Comparison of ENCODE assay signal across 1 cellular context in the genomic region with DNA sequence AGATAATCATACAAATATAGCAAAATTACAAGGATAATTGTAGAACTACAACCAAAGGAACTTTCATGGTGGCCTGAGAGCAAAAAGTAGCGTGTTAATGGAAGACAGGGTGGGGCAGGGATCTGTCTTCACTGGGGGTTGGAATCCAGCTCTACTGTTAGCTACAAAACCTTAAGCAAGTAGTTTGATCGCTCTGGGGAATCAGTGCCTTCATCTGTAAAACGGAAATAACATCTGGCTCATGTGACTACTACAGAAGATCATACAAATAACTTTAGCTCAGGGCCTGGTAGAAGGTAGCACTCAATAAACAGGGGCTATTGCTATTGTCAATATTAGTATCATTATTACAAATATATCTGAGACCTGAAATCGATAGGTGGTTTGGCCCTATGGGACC.
TF ChIP-seq lines count a peak whose summit lies in the region.

No MANE protein-coding gene starts in this region.

TF ChIP-seq in GM12878, 131 proteins besides CTCF, POLR2A, EP300 and RAD21 (continued from another document):
- TF ChIP-seq, protein P1, sequence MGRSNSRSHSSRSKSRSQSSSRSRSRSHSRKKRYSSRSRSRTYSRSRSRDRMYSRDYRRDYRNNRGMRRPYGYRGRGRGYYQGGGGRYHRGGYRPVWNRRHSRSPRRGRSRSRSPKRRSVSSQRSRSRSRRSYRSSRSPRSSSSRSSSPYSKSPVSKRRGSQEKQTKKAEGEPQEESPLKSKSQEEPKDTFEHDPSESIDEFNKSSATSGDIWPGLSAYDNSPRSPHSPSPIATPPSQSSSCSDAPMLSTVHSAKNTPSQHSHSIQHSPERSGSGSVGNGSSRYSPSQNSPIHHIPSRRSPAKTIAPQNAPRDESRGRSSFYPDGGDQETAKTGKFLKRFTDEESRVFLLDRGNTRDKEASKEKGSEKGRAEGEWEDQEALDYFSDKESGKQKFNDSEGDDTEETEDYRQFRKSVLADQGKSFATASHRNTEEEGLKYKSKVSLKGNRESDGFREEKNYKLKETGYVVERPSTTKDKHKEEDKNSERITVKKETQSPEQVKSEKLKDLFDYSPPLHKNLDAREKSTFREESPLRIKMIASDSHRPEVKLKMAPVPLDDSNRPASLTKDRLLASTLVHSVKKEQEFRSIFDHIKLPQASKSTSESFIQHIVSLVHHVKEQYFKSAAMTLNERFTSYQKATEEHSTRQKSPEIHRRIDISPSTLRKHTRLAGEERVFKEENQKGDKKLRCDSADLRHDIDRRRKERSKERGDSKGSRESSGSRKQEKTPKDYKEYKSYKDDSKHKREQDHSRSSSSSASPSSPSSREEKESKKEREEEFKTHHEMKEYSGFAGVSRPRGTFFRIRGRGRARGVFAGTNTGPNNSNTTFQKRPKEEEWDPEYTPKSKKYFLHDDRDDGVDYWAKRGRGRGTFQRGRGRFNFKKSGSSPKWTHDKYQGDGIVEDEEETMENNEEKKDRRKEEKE (IDR thresholded peaks at IDR 0.05) = no peak
